ENCODE assay signal across 27 cellular contexts in the genomic region with DNA sequence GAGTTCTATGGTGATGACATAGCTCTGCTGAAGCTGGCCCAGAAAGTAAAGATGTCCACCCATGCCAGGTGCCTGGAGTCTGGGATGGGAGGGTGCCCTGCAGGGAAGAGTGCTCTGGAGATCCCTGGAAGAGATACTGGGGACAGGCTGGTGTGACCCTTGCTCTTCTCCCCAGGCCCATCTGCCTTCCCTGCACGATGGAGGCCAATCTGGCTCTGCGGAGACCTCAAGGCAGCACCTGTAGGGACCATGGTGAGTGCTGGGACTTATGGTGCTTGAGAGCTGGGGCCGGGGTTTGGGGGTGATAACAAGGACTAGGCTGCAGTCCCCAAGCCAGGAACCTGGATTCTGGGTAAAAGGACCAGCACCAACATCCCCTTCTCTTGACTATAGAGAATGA. TPM values are rescaled to one million over a fixed set of nuclear protein-coding genes. Genes with fewer than 3 reads are reported as not detected.
"Had no signal": no experiment of that assay in that cellular context is flagged by ENCODE, and none has a peak within 500 bp of the region (broad histone marks: within the 10 kb centered on the region; RNA-seq: fewer than 3 reads in every experiment).

No MANE protein-coding gene starts in this region.

- H3K4me3 ChIP-seq: ovary, psoas muscle, skin epidermis, smooth muscle cell, stomach, thoracic aorta, thyroid gland, tibial nerve, upper lobe of left lung had no signal

- H3K27ac ChIP-seq: psoas muscle, thyroid gland, tibial nerve had no signal

- H2AFZ ChIP-seq: parathyroid adenoma had no signal

- DNase-seq: naive B cell; nephron progenitor cell; occipital lobe; ovary; psoas muscle; right cardiac atrium; stimulated activated CD4-positive, alpha-beta T cell treated with anti-CD3 and anti-CD28 coated beads, Interleukin-15, amount 100 ng/mL, for 24 hours; stimulated activated CD4-positive, alpha-beta T cell treated with anti-CD3 and anti-CD28 coated beads, Interleukin-2, amount 100 ng/mL, for 24 hours; stimulated activated CD4-positive, alpha-beta T cell treated with anti-CD3 and anti-CD28 coated beads, Interleukin-2, amount 100 ng/mL, for 48 hours; stimulated activated CD4-positive, alpha-beta T cell treated with anti-CD3 and anti-CD28 coated beads, Interleukin-4, amount 100 ng/mL, for 24 hours; stimulated activated naive B cell treated with anti-CD40 and anti-IgM and Interleukin-4, amounts not matched to agents 10 μg/mL and 1 μg/mL and 100 μg/mL, for 72 hours; stimulated activated naive CD4-positive, alpha-beta T cell treated with Interleukin-2 at 50 U/mL for 16 hours; stomach; thyroid gland; trophoblast cell; upper lobe of left lung had no signal

- ATAC-seq: naive thymus-derived CD8-positive, alpha-beta T cell; natural killer cell treated with Interleukin-12 subunit alpha and Interleukin-12 subunit beta and Interleukin-15 and Interleukin-18, amount 100 ng/mL, for 72 hours; psoas muscle; right cardiac atrium; sciatic nerve; stimulated activated effector memory CD8-positive, alpha-beta T cell treated with anti-CD3 and anti-CD28 coated beads, Interleukin-12 subunit alpha, Interleukin-12 subunit beta, amount 100 ng/mL, for 72 hours; stimulated activated naive B cell treated with anti-CD40 and anti-IgM and Interleukin-4, amounts not matched to agents 10 μg/mL and 1 μg/mL and 100 μg/mL, for 72 hours had no signal

- H3K9ac ChIP-seq: parathyroid adenoma had no signal

- H3K9me3 ChIP-seq: ovary, psoas muscle, stomach, thoracic aorta, thyroid gland, tibial nerve, upper lobe of left lung had no signal

- H3K4me2 ChIP-seq: smooth muscle cell had no signal

- H3K4me1 ChIP-seq: psoas muscle had no signal

- H3K27me3 ChIP-seq: ovary, stomach, thyroid gland, tibial nerve, upper lobe of left lung had no signal

- H3K36me3 ChIP-seq: ovary, stomach, thoracic aorta, thyroid gland, tibial nerve had no signal

- FAIRE-seq: urothelium cell line had no signal

RNA-seq across cellular contexts. Expression of a gene that starts 2.2 kb away (rescaled TPM):
- total RNA-seq: neural crest cell, smooth muscle cell had no signal

RNA-seq across cellular contexts. Expression of a gene that starts 16.2 kb away (rescaled TPM):
- total RNA-seq: smooth muscle cell had no signal
- polyA plus RNA-seq: naive thymus-derived CD8-positive, alpha-beta T cell had no signal
